In genomic region chr18:58101291-58101706, GRCh38 we compare ENCODE assay signal across 16 cellular contexts. TPM values are rescaled to one million over a fixed set of nuclear protein-coding genes. Genes with fewer than 3 reads are reported as not detected.
DNase-seq lines count a peak whose midpoint lies in the region; ATAC-seq, FAIRE-seq and TF ChIP-seq lines count a peak whose summit lies in the region.
"Had no signal": no experiment of that assay in that cellular context is flagged by ENCODE, and none has a peak within 500 bp of the region (broad histone marks: within the 10 kb centered on the region; RNA-seq: fewer than 3 reads in every experiment).

No MANE protein-coding gene starts in this region.

- intact Hi-C loops in GM12878 (cut with micrococcal nuclease; ENCODE audit: unreplicated experiment) = no loop called here
- intact Hi-C loops in posterior cingulate gyrus (cut with DNase I) = no loop called here
- intact Hi-C loops in CD4-positive, alpha-beta T cell (cut with DNase I, micrococcal nuclease) = no loop called here

- WGBS in GM12878 (ENCODE audit: insufficient coverage, insufficient replicate concordance, low lambda C conversion rate, missing lambda C conversion rate) = 58% methylated on average over 10 of the region's 10 CpGs

- H3K79me2 ChIP-seq in GM12878 (ENCODE audit: control insufficient read depth, insufficient read depth, low read length) = no peaks in the 10 kb centered on the region

- no peaks in the 10 kb centered on the region for H3K36me3 ChIP-seq in GM12878 (ENCODE audit: control insufficient read depth in 2 of 2, insufficient read depth in 2 of 2, low read length in 1 of 2)
- H3K36me3 ChIP-seq: sigmoid colon had no signal

- CTCF ChIA-PET in GM12878 (lab: Yijun Ruan, JAX) = interaction anchor here (0.7 to 8.3 kb wide), 9 partner anchors 8 to 1853 kb away, joined by 3 to 43 read pairs (median 5); partner anchors contain the start of gene NEDD4L
- CTCF ChIA-PET in CD4-positive, alpha-beta T cell (lab: Charles Lee) = no interaction called here

- no peak overlapping the region for H3K27ac Mint-ChIP-seq in activated naive CD4-positive, alpha-beta T cell treated with anti-CD3 and anti-CD28 coated beads, Interleukin-2, amount 50 U/mL, for 72 hours
- H3K27ac Mint-ChIP-seq in CD4-positive, alpha-beta T cell = no peak overlapping the region
- H3K27ac Mint-ChIP-seq: CD8-positive, alpha-beta T cell had no signal

- POLR2A ChIA-PET in GM12878 (lab: Charles Lee) = interaction anchor here (1.3 to 5.3 kb wide), 4 partner anchors 9 to 57 kb away, joined by 4 to 46 read pairs (median 7); no protein-coding TSS in a partner anchor
- POLR2A ChIA-PET in CD4-positive, alpha-beta T cell (lab: Charles Lee) = no interaction called here

- RAD21 ChIA-PET in GM12878 (lab: Charles Lee; ENCODE audit: unreplicated experiment) = interaction anchor here (1.2 to 4.3 kb wide), 7 partner anchors 10 to 124 kb away, joined by 3 to 53 read pairs (median 10); no protein-coding TSS in a partner anchor

- H3K9me3 ChIP-seq in GM12878 (replicated peaks; ENCODE audit: control insufficient read depth, insufficient read depth, low read length) = no peaks in the 10 kb centered on the region
- H3K9me3 ChIP-seq in CD4-positive, alpha-beta T cell (ENCODE audit: control insufficient read depth, low read length) = no peaks in the 10 kb centered on the region
- H3K9me3 ChIP-seq: sigmoid colon had no signal

- H3K27ac ChIP-seq in GM12878 (ENCODE audit: control insufficient read depth, insufficient read depth) = no peak overlapping the region
- H3K27ac ChIP-seq in CD4-positive, alpha-beta T cell (ENCODE audit: low read depth, low read length) = no peak overlapping the region
- H3K27ac ChIP-seq: epithelial cell of prostate, VCaP had no signal

- H3K4me3 Mint-ChIP-seq in CD4-positive, alpha-beta T cell = no peak overlapping the region
- H3K4me3 Mint-ChIP-seq: CD8-positive, alpha-beta T cell had no signal

- H3K4me1 Mint-ChIP-seq in CD4-positive, alpha-beta T cell (ENCODE audit: low read depth) = peaks cover 8% of the 10 kb centered on the region

- TF ChIP-seq POLR2A in GM12878 (IDR thresholded peaks at IDR 0.05; ENCODE audit: low read depth, low read length) = no peak

- no peak; a peak in 1 of 4 replicates for TF ChIP-seq EP300 in GM12878 (IDR thresholded peaks at IDR 0.05; ENCODE audit: borderline replicate concordance in 1 of 2, control insufficient read depth in 1 of 2, low read depth in 2 of 2, low read length in 2 of 2)

- H3K4me2 ChIP-seq in GM12878 (ENCODE audit: control insufficient read depth, insufficient read depth) = no peak overlapping the region

- peaks cover 14% of the 10 kb centered on the region for H3K27me3 Mint-ChIP-seq in CD4-positive, alpha-beta T cell

- H3K9ac ChIP-seq in GM12878 (ENCODE audit: control insufficient read depth, insufficient read depth, low read length) = no peak overlapping the region

- no peaks in the 10 kb centered on the region for H4K20me1 ChIP-seq in GM12878 (ENCODE audit: control insufficient read depth, insufficient read depth)

- ATAC-seq in GM19025 (IDR thresholded peaks at IDR 0.05; ENCODE audit: low read depth, unreplicated experiment) = peak; percentile 42
- peak; percentile 49 for ATAC-seq in HG03095 (IDR thresholded peaks at IDR 0.05; ENCODE audit: unreplicated experiment)
- peak; percentile 73 for ATAC-seq in GM12878
- ATAC-seq in activated naive CD4-positive, alpha-beta T cell treated with anti-CD3 and anti-CD28 coated beads, Interleukin-2, amount 50 U/mL, for 72 hours = no peak
- ATAC-seq in CD4-positive, alpha-beta T cell (ENCODE audit: poor library complexity) = no peak
- ATAC-seq: CD8-positive, alpha-beta T cell had no signal

- SMC1A ChIA-PET in GM12878 (lab: Charles Lee; ENCODE audit: uncharacterized antibody, unreplicated experiment) = interaction anchor here (0.6 to 6.3 kb wide), 15 partner anchors 8 to 192 kb away, joined by 3 to 43 read pairs (median 13); partner anchors contain the start of gene NEDD4L

- TF ChIP-seq RAD21 in GM12878 (IDR thresholded peaks at IDR 0.05; ENCODE audit: insufficient read depth, low read depth, low read length) = no peak

- H3K36me3 Mint-ChIP-seq in activated naive CD4-positive, alpha-beta T cell treated with anti-CD3 and anti-CD28 coated beads, Interleukin-2, amount 50 U/mL, for 72 hours = no peaks in the 10 kb centered on the region
- H3K36me3 Mint-ChIP-seq in CD4-positive, alpha-beta T cell (ENCODE audit: low read depth) = no peaks in the 10 kb centered on the region
- H3K36me3 Mint-ChIP-seq: CD8-positive, alpha-beta T cell had no signal

- in situ Hi-C loops in GM12878 (cut with MboI) = no loop called here

- BruUV-seq in GM12878 (replicated peaks; lab: Mats Ljungman, UMichigan) = no TSS peak

- H3K4me1 ChIP-seq in GM12878 (ENCODE audit: control insufficient read depth, insufficient read depth, low read length) = peaks cover 11% of the 10 kb centered on the region

- DNase-seq in GM12878 (ENCODE audit: low read depth, low spot score) = no peak
- DNase-seq in posterior cingulate gyrus = peak in 8 of 10 donors; percentile 35 to 91 (median 48)
- DNase-seq in activated naive CD4-positive, alpha-beta T cell treated with anti-CD3 and anti-CD28 coated beads, Interleukin-2, amount 50 U/mL, for 72 hours (ENCODE audit: low spot score in 2 of 2) = no peak
- no peak for DNase-seq in activated CD4-positive, alpha-beta T cell treated with anti-CD3 and anti-CD28 coated beads, Interleukin-2, amount 50 U/mL, for 4 hours
- no peak for DNase-seq in activated gamma-delta T cell (lab: John Stamatoyannopoulos, UW)
- DNase-seq in CD4-positive, alpha-beta T cell = no peak
- DNase-seq: activated T-cell treated with anti-CD3 and anti-CD28 coated beads, Interleukin-2, amount 50 U/mL, for 48 hours; CD8-positive, alpha-beta T cell; NCI-H446; Right ventricle myocardium superior; sigmoid colon had no signal

- H3K27me3 ChIP-seq in GM12878 (replicated peaks in 1 of 2; ENCODE audit: control insufficient read depth in 2 of 2, insufficient read depth in 2 of 2, low read length in 1 of 2) = no peaks in the 10 kb centered on the region
- H3K27me3 ChIP-seq in CD4-positive, alpha-beta T cell (ENCODE audit: control insufficient read depth, insufficient read depth, low read length) = no peaks in the 10 kb centered on the region
- H3K27me3 ChIP-seq: sigmoid colon had no signal

- no peaks in the 10 kb centered on the region for H3K9me3 Mint-ChIP-seq in activated naive CD4-positive, alpha-beta T cell treated with anti-CD3 and anti-CD28 coated beads, Interleukin-2, amount 50 U/mL, for 72 hours
- H3K9me3 Mint-ChIP-seq in CD4-positive, alpha-beta T cell = no peaks in the 10 kb centered on the region
- H3K9me3 Mint-ChIP-seq: CD8-positive, alpha-beta T cell had no signal

- TF ChIP-seq CTCF in GM12878 (IDR thresholded peaks at IDR 0.05 in 2 of 3, conservative IDR thresholded peaks at IDR 0.05 in 1 of 3; ENCODE audit: control insufficient read depth in 2 of 3, extremely low read depth in 1 of 3, insufficient read depth in 1 of 3, low read depth in 3 of 3, low read length in 3 of 3) = no peak
- TF ChIP-seq CTCF in CD4-positive, alpha-beta T cell (IDR thresholded peaks at IDR 0.05) = no peak

- H3K4me3 ChIP-seq in GM12878 = no peak overlapping the region
- H3K4me3 ChIP-seq: sigmoid colon had no signal

- H2AFZ ChIP-seq in GM12878 (ENCODE audit: control insufficient read depth, low read depth, low read length) = no peak overlapping the region

- FAIRE-seq in GM12878 (lab: Jason Lieb, UNC) = no peak
- FAIRE-seq: bronchial epithelial cell had no signal

TF ChIP-seq in GM12878, 131 proteins besides CTCF, POLR2A, EP300 and RAD21 (continues in another document):
- no peak for TF ChIP-seq SRF (IDR thresholded peaks at IDR 0.05; ENCODE audit: low read depth in 2 of 2, low read length in 2 of 2)
- peak; percentile 91 for TF ChIP-seq ATF7 (IDR thresholded peaks at IDR 0.05; ENCODE audit: low read depth)
- TF ChIP-seq MLLT1 (IDR thresholded peaks at IDR 0.05) = 0 out of 2 replicates have a peak, but pooled peaks have one; percentile 14
- peak in 1 of 2 experiments; percentile 25; a peak in 1 of 4 replicates for TF ChIP-seq BHLHE40 (IDR thresholded peaks at IDR 0.05; ENCODE audit: borderline replicate concordance in 1 of 2, low read depth in 2 of 2, low read length in 1 of 2)
- TF ChIP-seq IKZF2 (IDR thresholded peaks at IDR 0.05) = peak; percentile 22 to 55; a peak in 2 of 4 replicates

RNA-seq across cellular contexts. Expression of gene NEDD4L, which starts 57.3 kb away (rescaled TPM):
- 256 and 267 TPM in 2 replicates for total RNA-seq in GM12878 (2013; cell fraction: nucleolus; rRNA removed)
- total RNA-seq in GM12878 (2014; rRNA removed) (12.9 and 18.6 TPM in 2 replicates), GM12878 (2014; rRNA removed; fragmentation: Illumina TruSeq; extraction: Trizol) (16.9 and 19.7 TPM in 2 replicates), GM12878 (2021) (24.0 and 25.7 TPM in 2 replicates)
- 1.8 TPM for polyA plus RNA-seq in GM12878 (2011; ENCODE audit: low read depth)
- polyA plus RNA-seq in GM12878 (2011; rRNA removed) (14.9 and 21.3 TPM in 2 replicates), GM12878 (2014; fragmentation: Illumina TruSeq; extraction: Trizol) (20.3 and 21.9 TPM in 2 replicates), GM12878 (2014; fragmentation: Nextera tagmentation; extraction: Ambion mirVana) (1 to 10 TPM; 7.4 to 8.8 TPM), GM12878 (2014; rRNA removed) (16.0 and 20.1 TPM in 2 replicates), GM12878 (2016; fragmentation: Nextera tagmentation; extraction: Ambion mirVana) (10 to 100 TPM; 10.8 to 12.1 TPM)
- 19.3 and 21.8 TPM in 2 replicates for polyA plus RNA-seq in GM12878 (2011; cell fraction: cytosol; rRNA removed)
- polyA plus RNA-seq in GM12878 (2011; cell fraction: nucleus; rRNA removed) = 44.9 and 46.5 TPM in 2 replicates
- polyA plus RNA-seq in GM12878 (2012) = 4.8 and 5.0 TPM in 2 replicates
- polyA minus RNA-seq in GM12878 (2011; rRNA and poly(A)+ RNA removed) = 32.7 and 42.1 TPM in 2 replicates
- 8.8 TPM in 2 replicates for polyA minus RNA-seq in GM12878 (2011; cell fraction: cytosol; rRNA and poly(A)+ RNA removed)
- polyA minus RNA-seq in GM12878 (2011; cell fraction: nucleus; rRNA and poly(A)+ RNA removed) = 38.1 and 63.2 TPM in 2 replicates
- total RNA-seq in activated naive CD4-positive, alpha-beta T cell treated with anti-CD3 and anti-CD28 coated beads, Interleukin-2, amount 50 U/mL, for 72 hours = 1 to 10 TPM; 1.7 to 8.3 TPM
- total RNA-seq in CD4-positive, alpha-beta T cell = 10 to 100 TPM; 11.2 to 13.7 TPM

Comparison
In these comparisons a context has a peak if more than half of its experiments do, and no peak if none do; other contexts are left out.
1. ATAC-seq: peak in GM19025 (single experiment), HG03095 (single experiment) and GM12878 (single experiment); none in activated naive CD4-positive, alpha-beta T cell treated with anti-CD3 and anti-CD28 coated beads, Interleukin-2, amount 50 U/mL, for 72 hours (0 of 2) and CD4-positive, alpha-beta T cell (single experiment).
2. DNase-seq: peak in posterior cingulate gyrus (8 of 10); none in GM12878 (single experiment), activated naive CD4-positive, alpha-beta T cell treated with anti-CD3 and anti-CD28 coated beads, Interleukin-2, amount 50 U/mL, for 72 hours (0 of 2), activated CD4-positive, alpha-beta T cell treated with anti-CD3 and anti-CD28 coated beads, Interleukin-2, amount 50 U/mL, for 4 hours (0 of 2), activated gamma-delta T cell (single experiment) and CD4-positive, alpha-beta T cell (0 of 10).